19 cellular contexts compared by ENCODE assay signal in genomic region chr1:155170101-155170785, GRCh38. TPM values are rescaled to one million over a fixed set of nuclear protein-coding genes. Genes with fewer than 3 reads are reported as not detected.
DNase-seq lines count a peak whose midpoint lies in the region; ATAC-seq, FAIRE-seq and TF ChIP-seq lines count a peak whose summit lies in the region.
"Had no signal": no experiment of that assay in that cellular context is flagged by ENCODE, and none has a peak within 500 bp of the region (broad histone marks: within the 10 kb centered on the region; RNA-seq: fewer than 3 reads in every experiment).

No MANE protein-coding gene starts in this region.

- intact Hi-C loops in spleen (cut with DNase I; ENCODE audit: low total_unique reads), result loop anchor here (10.0 kb wide), 1 partner anchor 55 kb away; no protein-coding TSS in a partner anchor

- no peak for TF ChIP-seq POLR2A in spleen (IDR thresholded peaks at IDR 0.05)

- H3K27me3 Mint-ChIP-seq in activated T-cell treated with anti-CD3 and anti-CD28 coated beads, Interleukin-2, amount 50 U/mL, for 24 hours, result no peaks in the 10 kb centered on the region
- no peaks in the 10 kb centered on the region for H3K27me3 Mint-ChIP-seq in activated T-cell treated with anti-CD3 and anti-CD28 coated beads, Interleukin-2, amount 50 U/mL, for 72 hours (ENCODE audit: low read depth)
- H3K27me3 Mint-ChIP-seq in brain, result peaks cover 16% of the 10 kb centered on the region
- H3K27me3 Mint-ChIP-seq: effector memory CD8-positive, alpha-beta T cell had no signal

- 88 to 100% (median 93%) methylated on average over 2 of the region's 2 CpGs for WGBS in spleen, 5 donors

- peaks cover 50% of the 10 kb centered on the region for H3K36me3 Mint-ChIP-seq in activated T-cell treated with anti-CD3 and anti-CD28 coated beads, Interleukin-2, amount 50 U/mL, for 24 hours (ENCODE audit: low read depth)
- peaks cover 6 to 8% of the 10 kb centered on the region in 2 donors for H3K36me3 Mint-ChIP-seq in activated T-cell treated with anti-CD3 and anti-CD28 coated beads, Interleukin-2, amount 50 U/mL, for 72 hours (ENCODE audit: insufficient read depth in 2 of 2)
- peaks cover 12% of the 10 kb centered on the region for H3K36me3 Mint-ChIP-seq in brain

- FAIRE-seq in D721Med (lab: Jason Lieb, UNC), result no peak

- peaks cover 51% of the 10 kb centered on the region for H3K4me1 Mint-ChIP-seq in activated T-cell treated with anti-CD3 and anti-CD28 coated beads, Interleukin-2, amount 50 U/mL, for 24 hours (ENCODE audit: low read depth)
- H3K4me1 Mint-ChIP-seq in activated T-cell treated with anti-CD3 and anti-CD28 coated beads, Interleukin-2, amount 50 U/mL, for 72 hours (ENCODE audit: low read depth), result peaks cover 64% of the 10 kb centered on the region
- peaks cover 55% of the 10 kb centered on the region for H3K4me1 Mint-ChIP-seq in brain

- peak; percentile 5 for DNase-seq in activated T-cell treated with anti-CD3 and anti-CD28 coated beads, Interleukin-2, amount 50 U/mL, for 24 hours
- no peak for DNase-seq in activated T-cell treated with anti-CD3 and anti-CD28 coated beads, Interleukin-2, amount 50 U/mL, for 72 hours
- DNase-seq in D721Med (ENCODE audit: insufficient read length, low spot score) (peak; percentile 7), spleen (peak; percentile 6), DMS53 (lab: John Stamatoyannopoulos, UW) (no peak), amygdala (lab: John Stamatoyannopoulos, UW) (no peak), kidney tubule cell (ENCODE audit: low spot score) (no peak)
- DNase-seq: DMS79 treated with DMSO at 0.1 percent for 48 hours; effector memory CD8-positive, alpha-beta T cell; heart right ventricle; NCI-H1694; NCI-H774; OCI-M1; SJCRH30; T-helper 2 cell; upper lobe of left lung had no signal

- H3K4me1 ChIP-seq in spleen, result peaks cover 21 to 68% (median 53%) of the 10 kb centered on the region in 6 donors

- H3K27ac Mint-ChIP-seq in activated T-cell treated with anti-CD3 and anti-CD28 coated beads, Interleukin-2, amount 50 U/mL, for 24 hours, result peak overlapping the region; percentile 54
- H3K27ac Mint-ChIP-seq in activated T-cell treated with anti-CD3 and anti-CD28 coated beads, Interleukin-2, amount 50 U/mL, for 72 hours, result no peak overlapping the region
- peak overlapping the region in 1 of 5 experiments; percentile 25 for H3K27ac Mint-ChIP-seq in brain
- H3K27ac Mint-ChIP-seq: effector memory CD8-positive, alpha-beta T cell; WTC11 had no signal

- H3K4me3 Mint-ChIP-seq in activated T-cell treated with anti-CD3 and anti-CD28 coated beads, Interleukin-2, amount 50 U/mL, for 24 hours, result no peak overlapping the region
- no peak overlapping the region for H3K4me3 Mint-ChIP-seq in activated T-cell treated with anti-CD3 and anti-CD28 coated beads, Interleukin-2, amount 50 U/mL, for 72 hours
- H3K4me3 Mint-ChIP-seq in brain, result peak overlapping the region in 3 of 5 experiments; percentile 47 to 59 (median 54)
- H3K4me3 Mint-ChIP-seq: CD14-positive monocyte had no signal

- H3K36me3 ChIP-seq in spleen, result peaks cover 0 to 31% (median 17%) of the 10 kb centered on the region in 6 donors
- H3K36me3 ChIP-seq: SJCRH30 had no signal

- no peaks in the 10 kb centered on the region for H3K9me3 Mint-ChIP-seq in activated T-cell treated with anti-CD3 and anti-CD28 coated beads, Interleukin-2, amount 50 U/mL, for 24 hours
- H3K9me3 Mint-ChIP-seq in activated T-cell treated with anti-CD3 and anti-CD28 coated beads, Interleukin-2, amount 50 U/mL, for 72 hours, result no peaks in the 10 kb centered on the region
- peaks cover 0 to 7% (median 0%) of the 10 kb centered on the region in 5 experiments for H3K9me3 Mint-ChIP-seq in brain
- H3K9me3 Mint-ChIP-seq: effector memory CD8-positive, alpha-beta T cell; WTC11 had no signal

- H3K4me3 ChIP-seq in spleen, result no peak overlapping the region
- H3K4me3 ChIP-seq: heart right ventricle, SJCRH30, upper lobe of left lung had no signal

- no peak for TF ChIP-seq CTCF in D721Med (IDR thresholded peaks at IDR 0.05; ENCODE audit: insufficient read depth, missing control alignments)
- no peak for TF ChIP-seq CTCF in brain (conservative IDR thresholded peaks at IDR 0.05)
- TF ChIP-seq CTCF in spleen (IDR thresholded peaks at IDR 0.05 in 8 of 11, conservative IDR thresholded peaks at IDR 0.05 in 3 of 11), result no peak

- H3K27me3 ChIP-seq in spleen (replicated peaks in 1 of 7), result peaks cover 0 to 18% (median 15%) of the 10 kb centered on the region in 7 donors
- H3K27me3 ChIP-seq: SJCRH30 had no signal

- no peak overlapping the region for H3K27ac ChIP-seq in spleen
- H3K27ac ChIP-seq: heart right ventricle, SJCRH30, upper lobe of left lung had no signal

- ATAC-seq in activated T-cell treated with anti-CD3 and anti-CD28 coated beads, Interleukin-2, amount 50 U/mL, for 72 hours (replicated peaks in 1 of 2), result no peak
- ATAC-seq: effector memory CD8-positive, alpha-beta T cell; heart right ventricle; WTC11 had no signal

- H3K9me3 ChIP-seq in spleen, result no peaks in the 10 kb centered on the region
- H3K9me3 ChIP-seq: heart right ventricle, SJCRH30, upper lobe of left lung had no signal

RNA-seq across cellular contexts. Expression of gene KRTCAP2, which starts 2.9 kb away (rescaled TPM):
- 100 to 1,000 TPM; 199 to 203 TPM for total RNA-seq in activated T-cell treated with anti-CD3 and anti-CD28 coated beads, Interleukin-2, amount 50 U/mL, for 72 hours
- polyA plus RNA-seq in brain (ENCODE audit: insufficient read depth, low read depth, low replicate concordance) (390 TPM), spleen (100 to 1,000 TPM; 193 to 203 (median 200) TPM)
- 100 to 1,000 TPM; 113 to 154 (median 136) TPM for total RNA-seq in spleen

RNA-seq across cellular contexts. Expression of gene TRIM46, which starts 3.4 kb away (rescaled TPM):
- total RNA-seq in activated T-cell treated with anti-CD3 and anti-CD28 coated beads, Interleukin-2, amount 50 U/mL, for 72 hours, result 1 to 10 TPM; 8.6 to 9.8 TPM
- polyA plus RNA-seq in brain (ENCODE audit: insufficient read depth, low read depth, low replicate concordance), result 11.0 TPM
- 1 to 10 TPM in 6 of 7 donors, under 1 TPM in 1; 0.83 to 3.6 (median 1.6) TPM for total RNA-seq in spleen
- under 1 TPM; 0.35 to 0.77 (median 0.46) TPM for polyA plus RNA-seq in spleen
- polyA plus RNA-seq: CD14-positive monocyte had no signal

RNA-seq across cellular contexts. Expression of gene DPM3, which starts 29.9 kb away (rescaled TPM):
- total RNA-seq in activated T-cell treated with anti-CD3 and anti-CD28 coated beads, Interleukin-2, amount 50 U/mL, for 72 hours, result 10 to 100 TPM; 49.4 to 58.9 TPM
- polyA plus RNA-seq in brain (ENCODE audit: insufficient read depth, low read depth, low replicate concordance) (167 TPM), spleen (100 to 1,000 TPM; 205 to 262 (median 229) TPM)
- total RNA-seq in spleen, result 10 to 100 TPM; 25.0 to 62.4 (median 49.9) TPM

RNA-seq across cellular contexts. Expression of gene SLC50A1, which starts 34.6 kb away (rescaled TPM):
- 10 to 100 TPM; 65.0 to 66.3 TPM for total RNA-seq in activated T-cell treated with anti-CD3 and anti-CD28 coated beads, Interleukin-2, amount 50 U/mL, for 72 hours
- polyA plus RNA-seq in brain (ENCODE audit: insufficient read depth, low read depth, low replicate concordance) (27.2 TPM), spleen (10 to 100 TPM; 60.1 to 73.8 (median 72.5) TPM)
- 10 to 100 TPM; 28.4 to 41.4 (median 38.2) TPM for total RNA-seq in spleen

RNA-seq across cellular contexts. Expression of gene THBS3, which starts 37.5 kb away (rescaled TPM):
- total RNA-seq in activated T-cell treated with anti-CD3 and anti-CD28 coated beads, Interleukin-2, amount 50 U/mL, for 72 hours, result 10 to 100 TPM; 24.7 to 28.7 TPM
- 26.7 TPM for polyA plus RNA-seq in brain (ENCODE audit: insufficient read depth, low read depth, low replicate concordance)
- 10 to 100 TPM; 14.3 to 22.6 (median 20.5) TPM for total RNA-seq in spleen
- 10 to 100 TPM; 10.2 to 31.2 (median 27.7) TPM for polyA plus RNA-seq in spleen

Comparison
In these comparisons a context has a peak if more than half of its experiments do, and no peak if none do; other contexts are left out.
1. DNase-seq: peak in activated T-cell treated with anti-CD3 and anti-CD28 coated beads, Interleukin-2, amount 50 U/mL, for 24 hours (single experiment), D721Med (single experiment) and spleen (single experiment); none in activated T-cell treated with anti-CD3 and anti-CD28 coated beads, Interleukin-2, amount 50 U/mL, for 72 hours (0 of 2), DMS53 (single experiment), amygdala (0 of 56) and kidney tubule cell (single experiment).
2. H3K4me3 Mint-ChIP-seq: peak in brain (3 of 5); none in activated T-cell treated with anti-CD3 and anti-CD28 coated beads, Interleukin-2, amount 50 U/mL, for 24 hours (single experiment) and activated T-cell treated with anti-CD3 and anti-CD28 coated beads, Interleukin-2, amount 50 U/mL, for 72 hours (0 of 2).